In genomic region chr4:182293836-182294235, GRCh38 we compare ENCODE assay signal across 27 cellular contexts. TPM values are rescaled to one million over a fixed set of nuclear protein-coding genes. Genes with fewer than 3 reads are reported as not detected.
"Had no signal": no experiment of that assay in that cellular context is flagged by ENCODE, and none has a peak within 500 bp of the region (broad histone marks: within the 10 kb centered on the region; RNA-seq: fewer than 3 reads in every experiment).

No MANE protein-coding gene starts in this region.

- H3K27me3 Mint-ChIP-seq: activated B cell treated with CpG ODN at 0.5 μM for 24 hours; activated CD4-positive, alpha-beta memory T cell treated with anti-CD3 and anti-CD28 coated beads, Interleukin-2, amount 10 ng/mL, durations not matched to agents 7 days and 5 days; activated CD4-positive, alpha-beta T cell treated with anti-CD3 and anti-CD28 coated beads, Interleukin-2, amount 10 ng/mL, durations not matched to agents 24 days and 14 days; activated naive CD8-positive, alpha-beta T cell; activated T-helper 17 cell treated with anti-CD3 and anti-CD28 coated beads, Interleukin-2, amount 50 U/mL, for 72 hours; T-helper 17 cell had no signal

- H3K36me3 ChIP-seq: brain microvascular endothelial cell, cardiac muscle cell had no signal

- DNase-seq: activated B cell treated with CpG ODN at 0.5 μM for 24 hours; activated CD4-positive, alpha-beta memory T cell treated with anti-CD3 and anti-CD28 coated beads, Interleukin-2, amount 10 ng/mL, durations not matched to agents 7 days and 5 days; activated CD4-positive, alpha-beta T cell treated with anti-CD3 and anti-CD28 coated beads for 1 hour; activated CD4-positive, alpha-beta T cell treated with anti-CD3 and anti-CD28 coated beads, Interleukin-2, amount 10 ng/mL, durations not matched to agents 24 days and 14 days; activated gamma-delta T cell; activated naive CD4-positive, alpha-beta T cell treated with anti-CD3 and anti-CD28 coated beads for 36 hours; activated T-cell treated with anti-CD3 and anti-CD28 coated beads for 4 hours; activated T-cell treated with anti-CD3 and anti-CD28 coated beads, Interleukin-2, amount 50 U/mL, for 48 hours; amygdala; brain microvascular endothelial cell; Karpas-422; NCI-H1048; NCI-H1930; NCI-H2171; NCI-H2227 treated with DMSO at 0.1 percent for 48 hours; NCI-H446 treated with DMSO at 0.1 percent for 48 hours; NCI-H524 treated with DMSO at 0.1 percent for 48 hours; NCI-H774; NK-92 treated with Interleukin-12 subunit alpha and Interleukin-12 subunit beta, amount 100 ng/mL, for 24 hours; SHP77 treated with DMSO at 0.1 percent for 48 hours; T-helper 17 cell; T-helper 9 cell had no signal

- H3K4me3 Mint-ChIP-seq: activated B cell treated with CpG ODN at 0.5 μM for 24 hours; activated CD4-positive, alpha-beta memory T cell treated with anti-CD3 and anti-CD28 coated beads, Interleukin-2, amount 10 ng/mL, durations not matched to agents 7 days and 5 days; activated CD4-positive, alpha-beta T cell treated with anti-CD3 and anti-CD28 coated beads, Interleukin-2, amount 10 ng/mL, durations not matched to agents 24 days and 14 days; activated naive CD4-positive, alpha-beta T cell treated with anti-CD3 and anti-CD28 coated beads for 36 hours; activated naive CD8-positive, alpha-beta T cell; activated T-helper 17 cell treated with anti-CD3 and anti-CD28 coated beads, Interleukin-2, amount 50 U/mL, for 72 hours; T-helper 17 cell had no signal

- H3K4me1 Mint-ChIP-seq: activated B cell treated with CpG ODN at 0.5 μM for 24 hours; activated CD4-positive, alpha-beta memory T cell treated with anti-CD3 and anti-CD28 coated beads, Interleukin-2, amount 10 ng/mL, durations not matched to agents 7 days and 5 days; activated CD4-positive, alpha-beta T cell treated with anti-CD3 and anti-CD28 coated beads, Interleukin-2, amount 10 ng/mL, durations not matched to agents 24 days and 14 days; activated T-helper 17 cell treated with anti-CD3 and anti-CD28 coated beads, Interleukin-2, amount 50 U/mL, for 72 hours; T-helper 17 cell had no signal

- H3K36me3 Mint-ChIP-seq: activated naive CD8-positive, alpha-beta T cell had no signal

- H3K4me3 ChIP-seq: cardiac muscle cell, K562 had no signal

- H3K27ac ChIP-seq: brain microvascular endothelial cell, cardiac muscle cell had no signal

- H3K9me3 Mint-ChIP-seq: activated CD4-positive, alpha-beta memory T cell treated with anti-CD3 and anti-CD28 coated beads, Interleukin-2, amount 10 ng/mL, durations not matched to agents 7 days and 5 days; activated CD4-positive, alpha-beta T cell treated with anti-CD3 and anti-CD28 coated beads, Interleukin-2, amount 10 ng/mL, durations not matched to agents 24 days and 14 days; activated naive CD4-positive, alpha-beta T cell treated with anti-CD3 and anti-CD28 coated beads for 36 hours; activated T-helper 17 cell treated with anti-CD3 and anti-CD28 coated beads, Interleukin-2, amount 50 U/mL, for 72 hours had no signal

- ATAC-seq: activated T-helper 17 cell treated with anti-CD3 and anti-CD28 coated beads, Interleukin-2, amount 50 U/mL, for 72 hours; K562; T-helper 17 cell had no signal

- H3K27me3 ChIP-seq: brain microvascular endothelial cell had no signal

- H3K27ac Mint-ChIP-seq: activated B cell treated with CpG ODN at 0.5 μM for 24 hours; activated CD4-positive, alpha-beta memory T cell treated with anti-CD3 and anti-CD28 coated beads, Interleukin-2, amount 10 ng/mL, durations not matched to agents 7 days and 5 days; activated CD4-positive, alpha-beta T cell treated with anti-CD3 and anti-CD28 coated beads, Interleukin-2, amount 10 ng/mL, durations not matched to agents 24 days and 14 days; activated naive CD4-positive, alpha-beta T cell treated with anti-CD3 and anti-CD28 coated beads for 36 hours; activated naive CD8-positive, alpha-beta T cell; activated T-helper 17 cell treated with anti-CD3 and anti-CD28 coated beads, Interleukin-2, amount 50 U/mL, for 72 hours; T-helper 17 cell had no signal

RNA-seq across cellular contexts. Expression of gene TENM3, which starts 50.6 kb away (rescaled TPM):
- total RNA-seq: activated B cell treated with CpG ODN at 0.5 μM for 24 hours; activated CD4-positive, alpha-beta memory T cell treated with anti-CD3 and anti-CD28 coated beads, Interleukin-2, amount 10 ng/mL, durations not matched to agents 7 days and 5 days; activated CD4-positive, alpha-beta T cell treated with anti-CD3 and anti-CD28 coated beads, Interleukin-2, amount 10 ng/mL, durations not matched to agents 24 days and 14 days; activated CD8-positive, alpha-beta memory T cell treated with anti-CD3 and anti-CD28 coated beads for 36 hours; activated naive CD4-positive, alpha-beta T cell treated with anti-CD3 and anti-CD28 coated beads for 36 hours; activated T-helper 17 cell treated with anti-CD3 and anti-CD28 coated beads, Interleukin-2, amount 50 U/mL, for 72 hours; T-helper 17 cell had no signal
